10 cellular contexts compared by ENCODE assay signal in genomic region chr17:31787857-31788570, GRCh38.
DNase-seq lines count a peak whose midpoint lies in the region; ATAC-seq and TF ChIP-seq lines count a peak whose summit lies in the region.
"Had no signal": no experiment of that assay in that cellular context is flagged by ENCODE, and none has a peak within 500 bp of the region (broad histone marks: within the 10 kb centered on the region; RNA-seq: fewer than 3 reads in every experiment).

No MANE protein-coding gene starts in this region.

- H3K4me3 ChIP-seq in left ventricle myocardium inferior: no peak overlapping the region
- no peak overlapping the region for H3K4me3 ChIP-seq in cardiac fibroblast (replicated peaks in 1 of 2; ENCODE audit: low read depth in 2 of 2, low read length in 2 of 2)
- H3K4me3 ChIP-seq in left lung: no peak overlapping the region
- no peak overlapping the region for H3K4me3 ChIP-seq in effector memory CD4-positive, alpha-beta T cell (ENCODE audit: insufficient read depth, low read depth, low read length, poor library complexity, severe bottlenecking)
- H3K4me3 ChIP-seq: psoas muscle had no signal

- TF ChIP-seq CTCF in left ventricle myocardium inferior (IDR thresholded peaks at IDR 0.05; ENCODE audit: borderline replicate concordance): no peak
- TF ChIP-seq CTCF in cardiac fibroblast (IDR thresholded peaks at IDR 0.05; ENCODE audit: low read depth, low read length): no peak
- no peak for TF ChIP-seq CTCF in left lung (IDR thresholded peaks at IDR 0.05)

- H3K27ac ChIP-seq in left ventricle myocardium inferior (replicated peaks) (no peak overlapping the region), left lung (no peak overlapping the region)
- H3K27ac ChIP-seq in effector memory CD4-positive, alpha-beta T cell (ENCODE audit: insufficient read depth, low read length, poor library complexity, severe bottlenecking): no peak overlapping the region
- H3K27ac ChIP-seq: psoas muscle had no signal

- H3K27me3 ChIP-seq in left ventricle myocardium inferior (ENCODE audit: low read depth) (no peaks in the 10 kb centered on the region), left lung (no peaks in the 10 kb centered on the region)
- H3K27me3 ChIP-seq in effector memory CD4-positive, alpha-beta T cell (replicated peaks; ENCODE audit: control insufficient read depth, insufficient read depth, low read length, poor library complexity, severe bottlenecking): no peaks in the 10 kb centered on the region

- H3K4me1 ChIP-seq in left ventricle myocardium inferior (peaks cover 12% of the 10 kb centered on the region), left lung (no peaks in the 10 kb centered on the region)
- no peaks in the 10 kb centered on the region for H3K4me1 ChIP-seq in effector memory CD4-positive, alpha-beta T cell (ENCODE audit: control insufficient read depth, insufficient read depth, low read length, poor library complexity, severe bottlenecking)
- H3K4me1 ChIP-seq: psoas muscle had no signal

- H3K9me3 ChIP-seq in left ventricle myocardium inferior (replicated peaks): peaks cover 2% of the 10 kb centered on the region
- no peaks in the 10 kb centered on the region for H3K9me3 ChIP-seq in left lung
- H3K9me3 ChIP-seq in effector memory CD4-positive, alpha-beta T cell (ENCODE audit: control insufficient read depth, low read length): no peaks in the 10 kb centered on the region
- H3K9me3 ChIP-seq: psoas muscle had no signal

- no peaks in the 10 kb centered on the region for H3K36me3 ChIP-seq in left ventricle myocardium inferior
- H3K36me3 ChIP-seq in left lung: no peaks in the 10 kb centered on the region
- H3K36me3 ChIP-seq in effector memory CD4-positive, alpha-beta T cell (ENCODE audit: control insufficient read depth, insufficient read depth, low read length): no peaks in the 10 kb centered on the region

- ATAC-seq in Right ventricle myocardium superior (ENCODE audit: poor library complexity) (peak; percentile 75), left lung (peak; percentile 98), HG03354 (IDR thresholded peaks at IDR 0.05; ENCODE audit: poor library complexity, severe bottlenecking, unreplicated experiment) (no peak), GM21723 (IDR thresholded peaks at IDR 0.05; ENCODE audit: unreplicated experiment) (no peak)
- ATAC-seq: psoas muscle had no signal

- intact Hi-C loops in Right ventricle myocardium superior (cut with DNase I) (no loop called here), left ventricle myocardium inferior (cut with micrococcal nuclease) (no loop called here), left lung (cut with DNase I) (no loop called here)

- DNase-seq in Right ventricle myocardium superior (no peak), left ventricle myocardium inferior (no peak), cardiac fibroblast (ENCODE audit: low read depth in 2 of 2) (peak; percentile 84 to 86), left lung (peak in 1 of 2 donors; percentile 67), NCI-H2196 treated with DMSO at 0.1 percent for 48 hours (lab: John Stamatoyannopoulos, UW; ENCODE audit: unreplicated experiment) (no peak)
- DNase-seq in effector memory CD4-positive, alpha-beta T cell: no peak
- DNase-seq: SHP77 treated with DMSO at 0.1 percent for 48 hours had no signal

Comparison
In these comparisons a context has a peak if more than half of its experiments do, and no peak if none do; other contexts are left out.
1. ATAC-seq: peak in Right ventricle myocardium superior (single experiment) and left lung (single experiment); none in HG03354 (single experiment) and GM21723 (single experiment).
2. DNase-seq: peak in cardiac fibroblast (2 of 2); none in Right ventricle myocardium superior (single experiment), left ventricle myocardium inferior (single experiment), NCI-H2196 treated with DMSO at 0.1 percent for 48 hours (single experiment) and effector memory CD4-positive, alpha-beta T cell (0 of 3).